In the genomic region with DNA sequence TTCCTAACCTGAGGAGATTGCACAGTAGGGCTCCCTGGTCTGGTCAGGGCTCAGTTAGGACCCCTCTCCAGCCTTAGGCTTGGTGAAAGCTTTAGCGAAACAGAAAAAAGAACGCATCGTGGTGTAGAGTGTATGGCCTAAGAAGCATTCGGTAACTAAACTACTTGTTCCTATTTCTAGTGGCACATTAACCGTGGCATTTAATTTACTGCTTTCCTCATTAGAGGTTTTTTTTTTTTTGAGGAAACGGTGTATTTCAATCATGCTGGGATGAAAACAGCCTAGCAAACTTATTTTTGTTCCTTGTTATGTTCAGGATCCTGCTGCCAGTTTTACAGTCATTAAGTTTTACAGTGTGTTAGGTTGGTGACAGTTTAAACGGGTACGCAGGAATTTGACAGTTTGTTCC, we compare ENCODE assay signal across 8 cellular contexts. TPM values are rescaled to one million over a fixed set of nuclear protein-coding genes. Genes with fewer than 3 reads are reported as not detected.
DNase-seq lines count a peak whose midpoint lies in the region; ATAC-seq and TF ChIP-seq lines count a peak whose summit lies in the region.

No MANE protein-coding gene starts in this region.

- no peaks in the 10 kb centered on the region for H3K36me3 ChIP-seq in mesendoderm (ENCODE audit: control insufficient read depth, insufficient read depth, low read length)

- no peak overlapping the region for H3K4ac ChIP-seq in mesendoderm (ENCODE audit: low read depth, low read length)

- peak overlapping the region; percentile 6 for H2BK5ac ChIP-seq in mesendoderm (ENCODE audit: low read length)

- peak; percentile 47 for ATAC-seq in GM19023 (IDR thresholded peaks at IDR 0.05; ENCODE audit: unreplicated experiment)
- ATAC-seq in HG03460 (IDR thresholded peaks at IDR 0.05; ENCODE audit: unreplicated experiment), result peak; percentile 38

- H2BK15ac ChIP-seq in mesendoderm (replicated peaks; ENCODE audit: low read depth), result no peak overlapping the region

- H3K18ac ChIP-seq in mesendoderm (ENCODE audit: low read length), result peak overlapping the region; percentile 85

- no CpG with 5 or more reads among the region's 8 CpGs for WGBS in mesendoderm (ENCODE audit: extremely low coverage, insufficient coverage, low lambda C conversion rate)

- H3K56ac ChIP-seq in mesendoderm (ENCODE audit: low read length), result peak overlapping the region; percentile 87

- no peak overlapping the region for H4K5ac ChIP-seq in mesendoderm (ENCODE audit: low read length)

- H3K79me2 ChIP-seq in mesendoderm (ENCODE audit: control insufficient read depth, insufficient read depth, low read length), result peaks cover 14% of the 10 kb centered on the region

- TF ChIP-seq CTCF in 22Rv1 (IDR thresholded peaks at IDR 0.05) (no peak), astrocyte of the cerebellum (IDR thresholded peaks at IDR 0.05; ENCODE audit: low read depth, low read length, missing control alignments) (no peak)

- H3K27ac ChIP-seq in 22Rv1 (peak overlapping the region; percentile 68), mesendoderm (ENCODE audit: low read depth, low read length) (peak overlapping the region; percentile 77)

- H3K4me1 ChIP-seq in mesendoderm (ENCODE audit: control insufficient read depth, low read depth, low read length), result peaks cover 2% of the 10 kb centered on the region

- peak overlapping the region; percentile 65 for H3K4me2 ChIP-seq in mesendoderm (ENCODE audit: low read length)

- no peaks in the 10 kb centered on the region for H3K27me3 ChIP-seq in mesendoderm (ENCODE audit: insufficient read depth, low read length, poor library complexity)

- peak overlapping the region; percentile 93 for H3K4me3 ChIP-seq in astrocyte of the cerebellum (ENCODE audit: low read depth, low read length)
- H3K4me3 ChIP-seq in mesendoderm (ENCODE audit: low read length), result peak overlapping the region; percentile 5

- H4K8ac ChIP-seq in mesendoderm (ENCODE audit: low read depth, low read length), result no peak overlapping the region

- in situ Hi-C loops in astrocyte of the cerebellum (cut with HindIII; ENCODE audit: low sequenced_read_pairs), result no loop called here

- DNase-seq in astrocyte of the cerebellum (ENCODE audit: low read depth) (no peak), mesendoderm (no peak), medulla oblongata (ENCODE audit: extremely low spot score) (no peak), COLO829 (ENCODE audit: low spot score) (no peak), anterior cingulate cortex (lab: John Stamatoyannopoulos, UW) (no peak)

- no peak overlapping the region for H2AK5ac ChIP-seq in mesendoderm (ENCODE audit: low read length)

- peak overlapping the region; percentile 17 for H3K23ac ChIP-seq in mesendoderm (ENCODE audit: low read length)

- H2BK120ac ChIP-seq in mesendoderm (ENCODE audit: low read depth, low read length), result no peak overlapping the region

- peaks cover 5% of the 10 kb centered on the region for H3K79me1 ChIP-seq in mesendoderm (ENCODE audit: low read length)

- peak overlapping the region; percentile 81 for H3K9ac ChIP-seq in mesendoderm (ENCODE audit: low read length)

RNA-seq across cellular contexts. Expression of a gene that starts 0.5 kb away (rescaled TPM):
- 38.7 TPM for polyA plus RNA-seq in mesendoderm (2013, experiment 1 of 2)
- polyA plus RNA-seq in mesendoderm (2013, experiment 2 of 2), result 37.7 TPM
